Comparison of ENCODE assay signal across 8 cellular contexts in genomic region chr6:99603421-99604160, GRCh38. TPM values are rescaled to one million over a fixed set of nuclear protein-coding genes. Genes with fewer than 3 reads are reported as not detected.
A peak's percentile ranks its signal among the peaks of the same experiment; 100 is the strongest.
DNase-seq lines count a peak whose midpoint lies in the region; ATAC-seq and TF ChIP-seq lines count a peak whose summit lies in the region.

No MANE protein-coding gene starts in this region.

- DNase-seq in MG63 (peak; percentile 68), coronary artery (ENCODE audit: low spot score) (peak; percentile 70), mucosa of descending colon (peak in 1 of 3 donors; percentile 48), cerebellar cortex (ENCODE audit: low spot score) (no peak), cerebellar nuclear complex (lab: John Stamatoyannopoulos, UW) (no peak), NCI-H2107 (lab: John Stamatoyannopoulos, UW) (no peak)

- H3K9me3 ChIP-seq in BLaER1 treated with 17β-estradiol and CSF1 and Interleukin-3, amounts not matched to agents 10 nM and 100 nM (replicated peaks in 1 of 11), result peaks cover 28 to 61% (median 50%) of the 10 kb centered on the region in 11 experiments
- H3K9me3 ChIP-seq in MG63 (no peaks in the 10 kb centered on the region), mucosa of descending colon (no peaks in the 10 kb centered on the region)

- peaks cover 0 to 19% (median 5%) of the 10 kb centered on the region in 11 experiments; a peak in 7 of 22 replicates for H4K20me1 ChIP-seq in BLaER1 treated with 17β-estradiol and CSF1 and Interleukin-3, amounts not matched to agents 10 nM and 100 nM

- intact Hi-C loops in mucosa of descending colon (cut with DNase I, micrococcal nuclease), result no loop called here

- peak overlapping the region; percentile 38 to 94 (median 67) for H3K4me2 ChIP-seq in BLaER1 treated with 17β-estradiol and CSF1 and Interleukin-3, amounts not matched to agents 10 nM and 100 nM

- H3K27ac ChIP-seq in BLaER1 treated with 17β-estradiol and CSF1 and Interleukin-3, amounts not matched to agents 10 nM and 100 nM, result no peak overlapping the region
- no peak overlapping the region for H3K27ac ChIP-seq in coronary artery

- peak overlapping the region; percentile 34 to 63 (median 46); a peak in 19 of 20 replicates for H3K4me3 ChIP-seq in BLaER1 treated with 17β-estradiol and CSF1 and Interleukin-3, amounts not matched to agents 10 nM and 100 nM
- H3K4me3 ChIP-seq in MG63 (peak overlapping the region; percentile 40), coronary artery (peak overlapping the region; percentile 60), mucosa of descending colon (no peak overlapping the region)

- peak overlapping the region in 2 of 11 experiments; percentile 35 to 55; a peak in 2 of 22 replicates for H3K9ac ChIP-seq in BLaER1 treated with 17β-estradiol and CSF1 and Interleukin-3, amounts not matched to agents 10 nM and 100 nM

- TF ChIP-seq CTCF in coronary artery (IDR thresholded peaks at IDR 0.05) (no peak), mucosa of descending colon (IDR thresholded peaks at IDR 0.05) (no peak)

- peaks cover 0 to 12% (median 9%) of the 10 kb centered on the region in 10 experiments; a peak in 14 of 20 replicates for H3K4me1 ChIP-seq in BLaER1 treated with 17β-estradiol and CSF1 and Interleukin-3, amounts not matched to agents 10 nM and 100 nM
- peaks cover 29% of the 10 kb centered on the region for H3K4me1 ChIP-seq in mucosa of descending colon (ENCODE audit: low read depth)

- H3K27me3 ChIP-seq in BLaER1 treated with 17β-estradiol and CSF1 and Interleukin-3, amounts not matched to agents 10 nM and 100 nM, result peaks cover 79 to 86% (median 83%) of the 10 kb centered on the region in 11 experiments
- H3K27me3 ChIP-seq in MG63, result peaks cover 61% of the 10 kb centered on the region

- peaks cover 0 to 8% (median 0%) of the 10 kb centered on the region in 11 experiments; a peak in 3 of 22 replicates for H3K36me3 ChIP-seq in BLaER1 treated with 17β-estradiol and CSF1 and Interleukin-3, amounts not matched to agents 10 nM and 100 nM
- H3K36me3 ChIP-seq in MG63 (no peaks in the 10 kb centered on the region), mucosa of descending colon (ENCODE audit: low read depth) (no peaks in the 10 kb centered on the region)

- ATAC-seq in GM18909 (IDR thresholded peaks at IDR 0.05; ENCODE audit: poor library complexity, unreplicated experiment), result peak; percentile 37
- ATAC-seq in mucosa of descending colon, result peak; percentile 56

RNA-seq across cellular contexts. Expression of gene PRDM13, which starts 3.0 kb away (rescaled TPM):
- total RNA-seq in MG63 (2014; rRNA removed; shearing (Covaris generic); ENCODE audit: low replicate concordance), result 0.07 TPM in 1 of 2 replicates, not detected in the other
- not detected for total RNA-seq in mucosa of descending colon

RNA-seq across cellular contexts. Expression of gene CCNC, which starts 35.1 kb away (rescaled TPM):
- total RNA-seq in MG63 (2014; rRNA removed; shearing (Covaris generic); ENCODE audit: low replicate concordance), result 129 and 226 TPM in 2 replicates
- total RNA-seq in mucosa of descending colon, result 10 to 100 TPM; 32.7 to 52.2 (median 34.2) TPM

Comparison
In these comparisons a context has a peak if more than half of its experiments do, and no peak if none do; other contexts are left out.
1. DNase-seq: peak in MG63 (single experiment) and coronary artery (single experiment); none in cerebellar cortex (single experiment), cerebellar nuclear complex (0 of 2) and NCI-H2107 (single experiment).